In the genomic region with DNA sequence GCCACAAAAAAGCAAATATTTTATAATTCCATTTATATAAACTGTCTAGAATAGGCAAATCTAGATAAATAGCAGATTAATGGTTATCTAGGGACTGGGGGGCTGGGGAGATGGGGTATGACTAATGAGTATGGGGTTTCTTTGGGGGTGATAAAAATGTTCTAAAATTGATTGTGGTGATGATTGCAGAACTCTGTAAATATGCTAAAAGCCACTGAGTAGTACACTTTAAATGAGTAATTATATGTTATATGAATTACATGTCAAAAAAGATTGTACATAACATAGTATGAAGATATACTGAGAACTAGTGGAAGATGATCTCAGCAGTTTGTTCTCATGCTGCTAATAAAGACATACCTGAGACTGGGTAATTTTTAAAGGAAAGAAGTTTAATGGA, we compare ENCODE assay signal across 29 cellular contexts.
"Had no signal": no experiment of that assay in that cellular context is flagged by ENCODE, and none has a peak within 500 bp of the region (broad histone marks: within the 10 kb centered on the region; RNA-seq: fewer than 3 reads in every experiment).

No MANE protein-coding gene starts in this region.

- H3K4me3 Mint-ChIP-seq: natural killer cell; nephron; neural progenitor cell; stimulated activated effector memory CD8-positive, alpha-beta T cell treated with anti-CD3 and anti-CD28 coated beads, Interleukin-12 subunit alpha, Interleukin-12 subunit beta, amount 100 ng/mL, for 72 hours; stimulated activated naive CD8-positive, alpha-beta T cell treated with anti-CD3 and anti-CD28 coated beads, Interleukin-15, amount 100 ng/mL, for 72 hours; type B pancreatic cell had no signal

- H3K36me3 ChIP-seq: neural progenitor cell, ovary, right lobe of liver, sigmoid colon, suprapubic skin, tibial artery, transverse colon, upper lobe of right lung, uterus had no signal

- H3K4me2 ChIP-seq: neural progenitor cell had no signal

- H2AFZ ChIP-seq: neural progenitor cell, parathyroid adenoma had no signal

- H3K36me3 Mint-ChIP-seq: natural killer cell; stimulated activated effector memory CD8-positive, alpha-beta T cell treated with anti-CD3 and anti-CD28 coated beads, Interleukin-12 subunit alpha, Interleukin-12 subunit beta, amount 100 ng/mL, for 72 hours had no signal

- H3K27me3 Mint-ChIP-seq: progenitor cell of endocrine pancreas; stimulated activated naive CD8-positive, alpha-beta T cell treated with anti-CD3 and anti-CD28 coated beads, Interleukin-15, amount 100 ng/mL, for 72 hours; type B pancreatic cell had no signal

- H3K9ac ChIP-seq: neural progenitor cell, parathyroid adenoma had no signal

- H3K79me2 ChIP-seq: parathyroid adenoma had no signal

- H3K27ac Mint-ChIP-seq: natural killer cell; nephron; neural progenitor cell; progenitor cell of endocrine pancreas; stimulated activated effector memory CD8-positive, alpha-beta T cell treated with anti-CD3 and anti-CD28 coated beads, Interleukin-12 subunit alpha, Interleukin-12 subunit beta, amount 100 ng/mL, for 72 hours; type B pancreatic cell had no signal

- H3K27ac ChIP-seq: neural progenitor cell, ovary, parathyroid adenoma, psoas muscle, right lobe of liver, sigmoid colon, suprapubic skin, testis, tibial artery, transverse colon, upper lobe of right lung, uterus had no signal

- H3K4me3 ChIP-seq: neural progenitor cell, ovary, psoas muscle, right lobe of liver, sigmoid colon, suprapubic skin, testis, tibial artery, transverse colon, upper lobe of right lung, uterus had no signal

- ATAC-seq: natural killer cell; psoas muscle; right cardiac atrium; right lobe of liver; stimulated activated effector memory CD8-positive, alpha-beta T cell treated with anti-CD3 and anti-CD28 coated beads, Interleukin-12 subunit alpha, Interleukin-12 subunit beta, amount 100 ng/mL, for 72 hours; stimulated activated naive CD8-positive, alpha-beta T cell treated with anti-CD3 and anti-CD28 coated beads, Interleukin-15, amount 100 ng/mL, for 72 hours; stimulated activated naive CD8-positive, alpha-beta T cell treated with anti-CD3 and anti-CD28 coated beads, Interleukin-15, Interleukin-2, amounts not matched to agents 100 U/mL and 50 U/mL, for 24 hours; upper lobe of right lung had no signal

- H3K4me1 Mint-ChIP-seq: natural killer cell; stimulated activated effector memory CD8-positive, alpha-beta T cell treated with anti-CD3 and anti-CD28 coated beads, Interleukin-12 subunit alpha, Interleukin-12 subunit beta, amount 100 ng/mL, for 72 hours; stimulated activated naive CD8-positive, alpha-beta T cell treated with anti-CD3 and anti-CD28 coated beads, Interleukin-15, amount 100 ng/mL, for 72 hours had no signal

- H3K9me3 Mint-ChIP-seq: natural killer cell, type B pancreatic cell had no signal

- H3K27me3 ChIP-seq: neural progenitor cell, ovary, right lobe of liver, sigmoid colon, suprapubic skin, testis, tibial artery, transverse colon, upper lobe of right lung, uterus had no signal

- H3K9me3 ChIP-seq: ovary, psoas muscle, right lobe of liver, sigmoid colon, suprapubic skin, testis, tibial artery, transverse colon, upper lobe of right lung, uterus had no signal

- DNase-seq: natural killer cell; occipital lobe; ovary; posterior cingulate gyrus; psoas muscle; right cardiac atrium; right lobe of liver; sigmoid colon; small intestine; stimulated activated CD4-positive, alpha-beta T cell treated with anti-CD3 and anti-CD28 coated beads, Interleukin-15, amount 100 ng/mL, for 24 hours; stimulated activated CD4-positive, alpha-beta T cell treated with anti-CD3 and anti-CD28 coated beads, Interleukin-2, amount 100 ng/mL, for 24 hours; stimulated activated CD4-positive, alpha-beta T cell treated with anti-CD3 and anti-CD28 coated beads, Interleukin-2, amount 100 ng/mL, for 48 hours; stimulated activated CD4-positive, alpha-beta T cell treated with anti-CD3 and anti-CD28 coated beads, Interleukin-4, amount 100 ng/mL, for 24 hours; stimulated activated naive CD4-positive, alpha-beta T cell; stimulated activated naive CD8-positive, alpha-beta T cell treated with anti-CD3 and anti-CD28 coated beads, Interleukin-15, amount 100 ng/mL, for 72 hours; stimulated activated naive CD8-positive, alpha-beta T cell treated with anti-CD3 and anti-CD28 coated beads, Interleukin-15, Interleukin-2, amounts not matched to agents 100 U/mL and 50 U/mL, for 24 hours; substantia nigra; testis; tibial artery; transverse colon; upper lobe of right lung; uterus had no signal

- H3K4me1 ChIP-seq: neural progenitor cell, parathyroid adenoma, psoas muscle, right lobe of liver, suprapubic skin, testis, tibial artery, transverse colon, upper lobe of right lung, uterus had no signal

- FAIRE-seq: small intestine had no signal
